In the genomic region with DNA sequence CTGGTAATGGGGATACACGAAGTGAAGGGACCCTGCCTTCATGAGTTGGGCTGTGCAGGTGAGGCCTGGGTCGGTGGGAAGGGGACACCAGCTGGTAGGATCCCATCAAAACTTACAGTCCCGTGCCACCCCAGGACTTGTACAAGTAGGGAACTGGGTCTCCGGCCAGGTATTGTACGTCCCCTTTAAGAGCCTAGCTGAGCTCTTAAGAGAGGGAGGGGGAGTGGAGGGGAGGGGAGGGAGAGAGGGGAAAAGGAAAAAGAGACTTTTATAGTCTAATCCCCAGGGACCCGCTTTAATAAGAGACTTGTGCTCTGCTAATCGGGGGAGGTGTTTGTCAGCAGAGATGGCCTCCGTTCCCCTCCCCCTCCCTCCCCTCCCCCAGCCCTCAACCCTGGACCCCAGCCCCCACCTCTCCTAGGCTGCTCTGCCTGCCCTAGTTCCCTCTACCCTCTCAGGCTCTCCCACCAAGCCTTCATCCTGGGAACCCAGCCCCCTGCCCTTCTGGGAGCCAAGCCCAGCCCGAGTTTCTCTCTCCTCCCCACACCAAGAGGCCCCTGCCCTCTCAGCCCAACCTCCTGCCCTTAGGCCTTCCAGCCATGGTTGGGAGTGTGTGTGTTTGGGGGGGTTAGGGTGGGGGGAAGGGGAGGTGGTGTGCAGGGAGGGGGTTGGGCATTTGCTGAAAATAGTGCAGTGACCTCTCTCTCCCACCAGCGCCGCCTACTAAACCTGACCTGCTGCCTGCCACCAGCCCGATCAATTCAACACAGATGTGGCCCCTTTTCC, we compare ENCODE assay signal across 8 cellular contexts. TPM values are rescaled to one million over a fixed set of nuclear protein-coding genes. Genes with fewer than 3 reads are reported as not detected.
DNase-seq lines count a peak whose midpoint lies in the region; ATAC-seq and TF ChIP-seq lines count a peak whose summit lies in the region.

No MANE protein-coding gene starts in this region.

- H3K9me3 ChIP-seq in HUES64 (ENCODE audit: insufficient read depth, low read depth, low read length) (no peaks in the 10 kb centered on the region), gastroesophageal sphincter (no peaks in the 10 kb centered on the region)

- TF ChIP-seq POLR2A in gastroesophageal sphincter (IDR thresholded peaks at IDR 0.05): no peak

- no peaks in the 10 kb centered on the region for H3K27me3 ChIP-seq in HUES64 (ENCODE audit: insufficient read depth, low read length)
- H3K27me3 ChIP-seq in gastroesophageal sphincter: no peaks in the 10 kb centered on the region

- H3K4me3 ChIP-seq in HUES64 (ENCODE audit: low read length) (peak overlapping the region; percentile 94), gastroesophageal sphincter (peak overlapping the region in 1 of 2 donors; percentile 20), skeletal muscle cell (ENCODE audit: low read depth, low read length) (peak overlapping the region; percentile 73)

- no peak for TF ChIP-seq EP300 in gastroesophageal sphincter (IDR thresholded peaks at IDR 0.05)

- WGBS in HUES64: 1% methylated on average over 9 of the region's 12 CpGs
- whole genome bisulfite sequencing in gastroesophageal sphincter (ENCODE audit: low coverage in 1 of 2), 2 donors: 13 to 14% methylated on average over 8 to 10 of the region's 12 CpGs

- TF ChIP-seq CTCF in gastroesophageal sphincter (IDR thresholded peaks at IDR 0.05): no peak

- H3K36me3 ChIP-seq in HUES64 (ENCODE audit: insufficient read depth, low read length) (peaks cover 36% of the 10 kb centered on the region), gastroesophageal sphincter (peaks cover 0 to 19% of the 10 kb centered on the region in 2 donors)

- peak overlapping the region; percentile 87 for H3K9ac ChIP-seq in HUES64 (ENCODE audit: low read depth, low read length)

- H3K4me1 ChIP-seq in HUES64 (ENCODE audit: insufficient read depth, low read length): peaks cover 47% of the 10 kb centered on the region
- peaks cover 0 to 58% (median 31%) of the 10 kb centered on the region in 3 donors for H3K4me1 ChIP-seq in gastroesophageal sphincter

- H3K27ac ChIP-seq in HUES64 (ENCODE audit: low read depth, low read length): peak overlapping the region; percentile 78
- peak overlapping the region in 3 of 4 donors; percentile 47 to 55 (median 52) for H3K27ac ChIP-seq in gastroesophageal sphincter

- ATAC-seq in gastroesophageal sphincter (no peak), GM21825 (IDR thresholded peaks at IDR 0.05; ENCODE audit: unreplicated experiment) (no peak)

- DNase-seq in OCI-M1 (lab: John Stamatoyannopoulos, UW): peak; percentile 89
- DNase-seq in skeletal muscle cell (ENCODE audit: low read depth): no peak
- DNase-seq in NCI-H146 treated with DMSO at 0.1 percent for 48 hours (lab: John Stamatoyannopoulos, UW; ENCODE audit: unreplicated experiment): no peak
- no peak for DNase-seq in SW 1271 (lab: John Stamatoyannopoulos, UW)
- no peak for DNase-seq in superior temporal gyrus (ENCODE audit: extremely low spot score)

RNA-seq across cellular contexts. Expression of a gene that starts 2.6 kb away (rescaled TPM):
- polyA plus RNA-seq in HUES64 (2013, experiment 1 of 2): 16.3 TPM
- polyA plus RNA-seq in HUES64 (2013, experiment 2 of 2): 16.2 TPM
- 1 to 10 TPM; 2.8 to 9.8 (median 3.6) TPM for total RNA-seq in gastroesophageal sphincter

RNA-seq across cellular contexts. Expression of a gene that starts 16.7 kb away (rescaled TPM):
- polyA plus RNA-seq in HUES64 (2013, experiment 1 of 2): 373 TPM
- 387 TPM for polyA plus RNA-seq in HUES64 (2013, experiment 2 of 2)
- total RNA-seq in gastroesophageal sphincter: 100 to 1,000 TPM; 500 to 856 (median 792) TPM

RNA-seq across cellular contexts. Expression of a gene that starts 25.4 kb away (rescaled TPM):
- polyA plus RNA-seq in HUES64 (2013, experiment 1 of 2): 2.1 TPM
- polyA plus RNA-seq in HUES64 (2013, experiment 2 of 2): 1.6 TPM
- total RNA-seq in gastroesophageal sphincter: 10 to 100 TPM; 18.0 to 57.0 (median 31.9) TPM

RNA-seq across cellular contexts. Expression of a gene that starts 29.7 kb away (rescaled TPM):
- 90.1 TPM for polyA plus RNA-seq in HUES64 (2013, experiment 1 of 2)
- 106 TPM for polyA plus RNA-seq in HUES64 (2013, experiment 2 of 2)
- 100 to 1,000 TPM; 187 to 214 (median 196) TPM for total RNA-seq in gastroesophageal sphincter

RNA-seq across cellular contexts. Expression of a gene that starts 37.9 kb away (rescaled TPM):
- 43.8 TPM for polyA plus RNA-seq in HUES64 (2013, experiment 1 of 2)
- 45.1 TPM for polyA plus RNA-seq in HUES64 (2013, experiment 2 of 2)
- total RNA-seq in gastroesophageal sphincter: 100 to 1,000 TPM; 143 to 260 (median 182) TPM
